Comparison of ENCODE assay signal across 20 cellular contexts in genomic region chr4:36264205-36264826, GRCh38. TPM values are rescaled to one million over a fixed set of nuclear protein-coding genes. Genes with fewer than 3 reads are reported as not detected.
"Had no signal": no experiment of that assay in that cellular context is flagged by ENCODE, and none has a peak within 500 bp of the region (broad histone marks: within the 10 kb centered on the region; RNA-seq: fewer than 3 reads in every experiment).

No MANE protein-coding gene starts in this region.

- H3K4me3 ChIP-seq: body of pancreas, hepatocyte, left lung, prostate gland, right atrium auricular region, thoracic aorta, upper lobe of left lung had no signal

- H2AFZ ChIP-seq: hepatocyte had no signal

- H3K9me3 Mint-ChIP-seq: endodermal cell, nephron had no signal

- DNase-seq: activated CD4-positive, alpha-beta T cell treated with anti-CD3 and anti-CD28 coated beads, Interleukin-2, amount 50 U/mL, for 48 hours; amygdala; body of pancreas; endodermal cell; foreskin fibroblast; islet precursor cell; left lung; midbrain; occipital lobe; T1000; upper lobe of left lung had no signal

- H3K27ac ChIP-seq: body of pancreas, epithelial cell of prostate, hepatocyte, left lung, prostate gland, right atrium auricular region, thoracic aorta, upper lobe of left lung had no signal

- H3K79me2 ChIP-seq: hepatocyte had no signal

- ATAC-seq: activated CD4-positive, CD25-positive, alpha-beta regulatory T cell treated with anti-CD3 and anti-CD28 coated beads, Interleukin-2, amount 50 U/mL, for 24 hours; body of pancreas; left lung had no signal

- H3K4me1 Mint-ChIP-seq: endodermal cell, nephron had no signal

- H3K27me3 Mint-ChIP-seq: activated naive CD8-positive, alpha-beta T cell had no signal

- H3K4me3 Mint-ChIP-seq: activated naive CD8-positive, alpha-beta T cell; endodermal cell; nephron had no signal

- H3K27ac Mint-ChIP-seq: activated naive CD8-positive, alpha-beta T cell; endodermal cell; nephron had no signal

- H3K4me1 ChIP-seq: body of pancreas, prostate gland, right atrium auricular region, upper lobe of left lung had no signal

- H3K4me2 ChIP-seq: hepatocyte had no signal

- H3K27me3 ChIP-seq: body of pancreas, hepatocyte, left lung, right atrium auricular region, upper lobe of left lung had no signal

- H3K9me3 ChIP-seq: body of pancreas, left lung, prostate gland, right atrium auricular region, thoracic aorta, upper lobe of left lung had no signal

- H3K36me3 ChIP-seq: left lung, prostate gland, right atrium auricular region, thoracic aorta, upper lobe of left lung had no signal

- H3K36me3 Mint-ChIP-seq: activated naive CD8-positive, alpha-beta T cell had no signal

RNA-seq across cellular contexts. Expression of gene DTHD1, which starts 17.1 kb away (rescaled TPM):
- total RNA-seq: endodermal cell, hepatocyte, lung microvascular endothelial cell had no signal
